Comparison of ENCODE assay signal across 11 cellular contexts in genomic region chr7:84701524-84702306, GRCh38.
DNase-seq lines count a peak whose midpoint lies in the region; ATAC-seq and TF ChIP-seq lines count a peak whose summit lies in the region.
"Had no signal": no experiment of that assay in that cellular context is flagged by ENCODE, and none has a peak within 500 bp of the region (broad histone marks: within the 10 kb centered on the region; RNA-seq: fewer than 3 reads in every experiment).

No MANE protein-coding gene starts in this region.

- no peak for TF ChIP-seq CTCF in osteocyte (IDR thresholded peaks at IDR 0.05)

- H3K4me3 Mint-ChIP-seq in osteocyte (ENCODE audit: unreplicated experiment) (peak overlapping the region; percentile 40), immature natural killer cell (no peak overlapping the region)
- H3K4me3 Mint-ChIP-seq: memory B cell had no signal

- ATAC-seq in HG03432 (IDR thresholded peaks at IDR 0.05; ENCODE audit: unreplicated experiment) (no peak), HG03196 (IDR thresholded peaks at IDR 0.05; ENCODE audit: unreplicated experiment) (no peak)

- H3K27ac Mint-ChIP-seq in osteocyte (ENCODE audit: unreplicated experiment) (peak overlapping the region; percentile 99), immature natural killer cell (no peak overlapping the region)
- H3K27ac Mint-ChIP-seq: memory B cell had no signal

- H3K4me1 Mint-ChIP-seq in osteocyte (ENCODE audit: unreplicated experiment) (peaks cover 28% of the 10 kb centered on the region), immature natural killer cell (no peaks in the 10 kb centered on the region)
- H3K4me1 Mint-ChIP-seq: memory B cell had no signal

- no peaks in the 10 kb centered on the region for H3K36me3 Mint-ChIP-seq in osteocyte (ENCODE audit: unreplicated experiment)
- H3K36me3 Mint-ChIP-seq in immature natural killer cell, result no peaks in the 10 kb centered on the region
- H3K36me3 Mint-ChIP-seq: memory B cell had no signal

- peak overlapping the region; percentile 43 for H3K27ac ChIP-seq in epithelial cell of prostate

- DNase-seq in GM04504 (ENCODE audit: low read depth), result peak; percentile 71
- DNase-seq in NCI-H69 (lab: John Stamatoyannopoulos, UW), result peak; percentile 77
- no peak for DNase-seq in epithelial cell of prostate (ENCODE audit: low read depth, low spot score)
- DNase-seq in osteocyte (ENCODE audit: extremely low spot score, unreplicated experiment), result no peak
- DNase-seq in NCI-H1436 treated with DMSO at 0.1 percent for 48 hours (lab: John Stamatoyannopoulos, UW), result no peak
- DNase-seq in immature natural killer cell, result no peak
- DNase-seq: activated CD4-positive, alpha-beta T cell treated with anti-CD3 and anti-CD28 coated beads for 48 hours; central memory CD4-positive, alpha-beta T cell had no signal

- H3K27me3 Mint-ChIP-seq in osteocyte (ENCODE audit: unreplicated experiment) (no peaks in the 10 kb centered on the region), immature natural killer cell (ENCODE audit: low read depth in 3 of 3) (peaks cover 0 to 2% (median 0%) of the 10 kb centered on the region in 3 donors)
- H3K27me3 Mint-ChIP-seq: memory B cell had no signal

- H3K9me3 Mint-ChIP-seq in osteocyte (ENCODE audit: unreplicated experiment) (no peaks in the 10 kb centered on the region), immature natural killer cell (peaks cover 0 to 33% (median 13%) of the 10 kb centered on the region in 6 donors)
- H3K9me3 Mint-ChIP-seq: memory B cell had no signal

Comparison
In these comparisons a context has a peak if more than half of its experiments do, and no peak if none do; other contexts are left out.
1. DNase-seq: peak in GM04504 (single experiment) and NCI-H69 (single experiment); none in epithelial cell of prostate (single experiment), osteocyte (single experiment), NCI-H1436 treated with DMSO at 0.1 percent for 48 hours (single experiment) and immature natural killer cell (0 of 3).